Comparison of ENCODE assay signal across 1 cellular context in the genomic region with DNA sequence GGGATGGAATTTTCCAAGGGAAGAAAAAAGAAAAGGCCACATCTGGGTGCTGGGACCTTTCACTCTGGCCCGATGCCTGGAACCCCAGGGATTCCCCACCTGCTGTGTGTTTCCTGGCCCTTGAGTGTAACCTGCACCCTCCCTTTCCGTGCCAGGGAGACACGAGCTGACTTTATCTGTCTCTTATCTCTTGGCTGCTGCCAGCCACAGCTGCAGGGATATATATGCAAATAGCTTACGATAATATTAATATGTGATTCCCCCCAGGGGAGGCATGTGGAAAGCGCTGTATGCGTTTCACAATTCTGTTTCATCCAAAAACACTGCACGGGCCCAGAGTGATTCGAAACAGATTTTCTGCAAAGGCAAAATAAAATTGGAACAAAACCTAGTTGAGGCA.
TF ChIP-seq lines count a peak whose summit lies in the region.

No MANE protein-coding gene starts in this region.

TF ChIP-seq in K562, 482 proteins besides CTCF, POLR2A, EP300 and RAD21 (continued from another document):
- TF ChIP-seq, protein P1, sequence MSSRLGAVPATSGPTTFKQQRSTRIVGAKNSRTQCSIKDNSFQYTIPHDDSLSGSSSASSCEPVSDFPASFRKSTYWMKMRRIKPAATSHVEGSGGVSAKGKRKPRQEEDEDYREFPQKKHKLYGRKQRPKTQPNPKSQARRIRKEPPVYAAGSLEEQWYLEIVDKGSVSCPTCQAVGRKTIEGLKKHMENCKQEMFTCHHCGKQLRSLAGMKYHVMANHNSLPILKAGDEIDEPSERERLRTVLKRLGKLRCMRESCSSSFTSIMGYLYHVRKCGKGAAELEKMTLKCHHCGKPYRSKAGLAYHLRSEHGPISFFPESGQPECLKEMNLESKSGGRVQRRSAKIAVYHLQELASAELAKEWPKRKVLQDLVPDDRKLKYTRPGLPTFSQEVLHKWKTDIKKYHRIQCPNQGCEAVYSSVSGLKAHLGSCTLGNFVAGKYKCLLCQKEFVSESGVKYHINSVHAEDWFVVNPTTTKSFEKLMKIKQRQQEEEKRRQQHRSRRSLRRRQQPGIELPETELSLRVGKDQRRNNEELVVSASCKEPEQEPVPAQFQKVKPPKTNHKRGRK (tag; IDR thresholded peaks at IDR 0.05), result no peak
- TF ChIP-seq NFIC (IDR thresholded peaks at IDR 0.05), result 0 out of 2 replicates have a peak, but pooled peaks have one; percentile 12
- no peak for TF ChIP-seq ZKSCAN1 (IDR thresholded peaks at IDR 0.05; ENCODE audit: low read depth, low read length)
- TF ChIP-seq PML (IDR thresholded peaks at IDR 0.05; ENCODE audit: low read length), result no peak
- TF ChIP-seq, protein P2, sequence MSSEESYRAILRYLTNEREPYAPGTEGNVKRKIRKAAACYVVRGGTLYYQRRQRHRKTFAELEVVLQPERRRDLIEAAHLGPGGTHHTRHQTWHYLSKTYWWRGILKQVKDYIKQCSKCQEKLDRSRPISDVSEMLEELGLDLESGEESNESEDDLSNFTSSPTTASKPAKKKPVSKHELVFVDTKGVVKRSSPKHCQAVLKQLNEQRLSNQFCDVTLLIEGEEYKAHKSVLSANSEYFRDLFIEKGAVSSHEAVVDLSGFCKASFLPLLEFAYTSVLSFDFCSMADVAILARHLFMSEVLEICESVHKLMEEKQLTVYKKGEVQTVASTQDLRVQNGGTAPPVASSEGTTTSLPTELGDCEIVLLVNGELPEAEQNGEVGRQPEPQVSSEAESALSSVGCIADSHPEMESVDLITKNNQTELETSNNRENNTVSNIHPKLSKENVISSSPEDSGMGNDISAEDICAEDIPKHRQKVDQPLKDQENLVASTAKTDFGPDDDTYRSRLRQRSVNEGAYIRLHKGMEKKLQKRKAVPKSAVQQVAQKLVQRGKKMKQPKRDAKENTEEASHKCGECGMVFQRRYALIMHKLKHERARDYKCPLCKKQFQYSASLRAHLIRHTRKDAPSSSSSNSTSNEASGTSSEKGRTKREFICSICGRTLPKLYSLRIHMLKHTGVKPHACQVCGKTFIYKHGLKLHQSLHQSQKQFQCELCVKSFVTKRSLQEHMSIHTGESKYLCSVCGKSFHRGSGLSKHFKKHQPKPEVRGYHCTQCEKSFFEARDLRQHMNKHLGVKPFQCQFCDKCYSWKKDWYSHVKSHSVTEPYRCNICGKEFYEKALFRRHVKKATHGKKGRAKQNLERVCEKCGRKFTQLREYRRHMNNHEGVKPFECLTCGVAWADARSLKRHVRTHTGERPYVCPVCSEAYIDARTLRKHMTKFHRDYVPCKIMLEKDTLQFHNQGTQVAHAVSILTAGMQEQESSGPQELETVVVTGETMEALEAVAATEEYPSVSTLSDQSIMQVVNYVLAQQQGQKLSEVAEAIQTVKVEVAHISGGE (CRISPR knock-in tag; IDR thresholded peaks at IDR 0.05), result peak in 1 of 3 experiments; percentile 52; a peak in 1 of 6 replicates
- TF ChIP-seq ETS2 (tag; IDR thresholded peaks at IDR 0.05; ENCODE audit: borderline replicate concordance, poor library complexity, severe bottlenecking), result no peak
- TF ChIP-seq, protein P3, sequence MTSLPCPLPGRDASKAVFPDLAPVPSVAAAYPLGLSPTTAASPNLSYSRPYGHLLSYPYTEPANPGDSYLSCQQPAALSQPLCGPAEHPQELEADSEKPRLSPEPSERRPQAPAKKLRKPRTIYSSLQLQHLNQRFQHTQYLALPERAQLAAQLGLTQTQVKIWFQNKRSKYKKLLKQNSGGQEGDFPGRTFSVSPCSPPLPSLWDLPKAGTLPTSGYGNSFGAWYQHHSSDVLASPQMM (CRISPR knock-in tag; IDR thresholded peaks at IDR 0.05), result no peak
- TF ChIP-seq NELFE (IDR thresholded peaks at IDR 0.05; ENCODE audit: insufficient read depth, insufficient read length), result no peak
- TF ChIP-seq HIVEP1 (CRISPR knock-in tag; IDR thresholded peaks at IDR 0.05), result peak; percentile 56; the same call in 1 of the 2 replicates
- TF ChIP-seq ATF1 (CRISPR knock-in tag; IDR thresholded peaks at IDR 0.05), result no peak
- no peak for TF ChIP-seq ATF1 (tag; IDR thresholded peaks at IDR 0.05)
- TF ChIP-seq ARHGAP35 (IDR thresholded peaks at IDR 0.05; ENCODE audit: partially characterized antibody), result no peak
- no peak for TF ChIP-seq FOXO4 (CRISPR knock-in tag; IDR thresholded peaks at IDR 0.05)
- TF ChIP-seq ZNF717 (CRISPR knock-in tag; IDR thresholded peaks at IDR 0.05), result no peak
- no peak for TF ChIP-seq USF1 (CRISPR knock-in tag; IDR thresholded peaks at IDR 0.05)
- no peak for TF ChIP-seq ZNF445 (CRISPR knock-in tag; IDR thresholded peaks at IDR 0.05; ENCODE audit: low read depth)
- peak; percentile 47; the same call in 1 of the 2 replicates for TF ChIP-seq SMARCC2 (IDR thresholded peaks at IDR 0.05; ENCODE audit: low read depth)
- no peak for TF ChIP-seq GABPB1 (CRISPR knock-in tag; IDR thresholded peaks at IDR 0.05)
- TF ChIP-seq CXXC5 (CRISPR knock-in tag; IDR thresholded peaks at IDR 0.05), result peak; percentile 25
- TF ChIP-seq ZNF140 (CRISPR knock-in tag; IDR thresholded peaks at IDR 0.05), result no peak
- TF ChIP-seq, protein P4, sequence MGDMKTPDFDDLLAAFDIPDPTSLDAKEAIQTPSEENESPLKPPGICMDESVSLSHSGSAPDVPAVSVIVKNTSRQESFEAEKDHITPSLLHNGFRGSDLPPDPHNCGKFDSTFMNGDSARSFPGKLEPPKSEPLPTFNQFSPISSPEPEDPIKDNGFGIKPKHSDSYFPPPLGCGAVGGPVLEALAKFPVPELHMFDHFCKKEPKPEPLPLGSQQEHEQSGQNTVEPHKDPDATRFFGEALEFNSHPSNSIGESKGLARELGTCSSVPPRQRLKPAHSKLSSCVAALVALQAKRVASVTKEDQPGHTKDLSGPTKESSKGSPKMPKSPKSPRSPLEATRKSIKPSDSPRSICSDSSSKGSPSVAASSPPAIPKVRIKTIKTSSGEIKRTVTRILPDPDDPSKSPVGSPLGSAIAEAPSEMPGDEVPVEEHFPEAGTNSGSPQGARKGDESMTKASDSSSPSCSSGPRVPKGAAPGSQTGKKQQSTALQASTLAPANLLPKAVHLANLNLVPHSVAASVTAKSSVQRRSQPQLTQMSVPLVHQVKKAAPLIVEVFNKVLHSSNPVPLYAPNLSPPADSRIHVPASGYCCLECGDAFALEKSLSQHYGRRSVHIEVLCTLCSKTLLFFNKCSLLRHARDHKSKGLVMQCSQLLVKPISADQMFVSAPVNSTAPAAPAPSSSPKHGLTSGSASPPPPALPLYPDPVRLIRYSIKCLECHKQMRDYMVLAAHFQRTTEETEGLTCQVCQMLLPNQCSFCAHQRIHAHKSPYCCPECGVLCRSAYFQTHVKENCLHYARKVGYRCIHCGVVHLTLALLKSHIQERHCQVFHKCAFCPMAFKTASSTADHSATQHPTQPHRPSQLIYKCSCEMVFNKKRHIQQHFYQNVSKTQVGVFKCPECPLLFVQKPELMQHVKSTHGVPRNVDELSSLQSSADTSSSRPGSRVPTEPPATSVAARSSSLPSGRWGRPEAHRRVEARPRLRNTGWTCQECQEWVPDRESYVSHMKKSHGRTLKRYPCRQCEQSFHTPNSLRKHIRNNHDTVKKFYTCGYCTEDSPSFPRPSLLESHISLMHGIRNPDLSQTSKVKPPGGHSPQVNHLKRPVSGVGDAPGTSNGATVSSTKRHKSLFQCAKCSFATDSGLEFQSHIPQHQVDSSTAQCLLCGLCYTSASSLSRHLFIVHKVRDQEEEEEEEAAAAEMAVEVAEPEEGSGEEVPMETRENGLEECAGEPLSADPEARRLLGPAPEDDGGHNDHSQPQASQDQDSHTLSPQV (IDR thresholded peaks at IDR 0.05), result no peak
- TF ChIP-seq C11orf30 (IDR thresholded peaks at IDR 0.05; ENCODE audit: low read depth), result no peak
- no peak for TF ChIP-seq JUN (IDR thresholded peaks at IDR 0.05; ENCODE audit: borderline replicate concordance, low read depth, low read length)
- no peak for TF ChIP-seq JUN (CRISPR knock-in tag; IDR thresholded peaks at IDR 0.05; ENCODE audit: borderline replicate concordance)
- TF ChIP-seq MEIS2 (IDR thresholded peaks at IDR 0.05; ENCODE audit: partially characterized antibody), result no peak
- peak; percentile 20 for TF ChIP-seq CBFA2T3 (IDR thresholded peaks at IDR 0.05)
- TF ChIP-seq MLX (CRISPR knock-in tag; conservative IDR thresholded peaks at IDR 0.05), result no peak
- no peak for TF ChIP-seq PRDM10 (IDR thresholded peaks at IDR 0.05; ENCODE audit: partially characterized antibody)
- TF ChIP-seq GMEB1 (CRISPR knock-in tag; IDR thresholded peaks at IDR 0.05), result no peak
- no peak for TF ChIP-seq CAMTA2 (CRISPR knock-in tag; conservative IDR thresholded peaks at IDR 0.05)
- peak; percentile 13; the same call in 1 of the 2 replicates for TF ChIP-seq ARID1B (IDR thresholded peaks at IDR 0.05)
- peak; percentile 16; the same call in 1 of the 2 replicates for TF ChIP-seq VEZF1 (CRISPR knock-in tag; IDR thresholded peaks at IDR 0.05)
- no peak for TF ChIP-seq HDAC2 (IDR thresholded peaks at IDR 0.05)
- TF ChIP-seq ZNF232 (CRISPR knock-in tag; IDR thresholded peaks at IDR 0.05), result no peak
- TF ChIP-seq XRCC5 (IDR thresholded peaks at IDR 0.05; ENCODE audit: low read depth, low read length), result no peak
- no peak for TF ChIP-seq TBP (optimal IDR thresholded peaks at IDR 0.05; ENCODE audit: low read depth, low read length)
